Comparison of ENCODE assay signal across 18 cellular contexts in the genomic region with DNA sequence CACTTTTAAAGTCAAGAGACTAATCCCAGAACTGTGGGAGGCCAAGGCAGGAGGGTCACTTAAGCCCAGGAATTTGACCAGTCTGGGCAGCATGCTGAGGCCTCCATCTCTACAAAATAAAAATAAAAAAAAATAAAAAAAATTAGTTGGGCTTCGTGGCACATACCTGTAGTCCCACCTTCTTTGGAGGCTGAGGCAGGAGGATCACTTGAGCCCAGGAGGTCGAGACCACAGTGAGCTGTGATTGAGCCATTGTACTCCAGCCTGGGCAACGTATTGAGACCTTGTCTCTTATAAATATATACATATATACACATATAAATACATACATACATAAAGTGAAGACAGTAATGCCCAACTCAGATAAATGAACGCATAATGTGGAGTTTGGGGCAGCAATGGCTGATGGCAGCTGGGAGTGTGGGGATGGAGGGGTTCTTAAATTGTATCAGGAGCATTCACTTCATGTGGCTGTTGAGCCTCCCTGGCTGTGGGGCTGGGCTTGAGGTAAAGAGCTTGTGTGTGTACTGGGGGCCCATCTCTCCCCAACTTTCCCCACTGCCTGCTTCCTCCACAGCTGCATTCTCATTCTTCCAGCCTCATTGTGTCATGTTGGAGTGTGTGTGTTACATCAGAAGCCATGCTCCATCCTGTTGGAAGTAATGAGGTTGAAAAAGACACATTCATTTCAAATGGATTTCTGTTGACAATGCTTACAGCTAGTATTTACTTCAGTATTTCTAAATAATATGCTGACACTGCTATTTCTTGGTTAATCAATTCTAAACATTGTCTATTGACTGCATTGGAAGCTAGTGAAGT.
DNase-seq lines count a peak whose midpoint lies in the region; ATAC-seq, FAIRE-seq and TF ChIP-seq lines count a peak whose summit lies in the region.
"Had no signal": no experiment of that assay in that cellular context is flagged by ENCODE, and none has a peak within 500 bp of the region (broad histone marks: within the 10 kb centered on the region; RNA-seq: fewer than 3 reads in every experiment).

No MANE protein-coding gene starts in this region.

- H3K9me3 Mint-ChIP-seq in H9 = peaks cover 11 to 13% of the 10 kb centered on the region in 2 experiments
- peaks cover 14% of the 10 kb centered on the region for H3K9me3 Mint-ChIP-seq in osteocyte (ENCODE audit: unreplicated experiment)
- H3K9me3 Mint-ChIP-seq in neural progenitor cell = peaks cover 19% of the 10 kb centered on the region

- H2BK20ac ChIP-seq in H9 (ENCODE audit: low read depth, low read length, poor library complexity, severe bottlenecking) = no peak overlapping the region

- no peak for TF ChIP-seq RAD21 in A549 (conservative IDR thresholded peaks at IDR 0.05 in 1 of 2, IDR thresholded peaks at IDR 0.05 in 1 of 2)

- no peak overlapping the region for H3K9ac ChIP-seq in H9 (ENCODE audit: extremely low read depth, insufficient read length, low read length)
- no peak overlapping the region for H3K9ac ChIP-seq in neural progenitor cell
- H3K9ac ChIP-seq: GM23248 had no signal

- no peak overlapping the region for H2BK5ac ChIP-seq in H9 (ENCODE audit: insufficient read length, low read length)

- H3K4me3 Mint-ChIP-seq in H9 (no peak overlapping the region), osteocyte (ENCODE audit: unreplicated experiment) (no peak overlapping the region), neural progenitor cell (no peak overlapping the region)
- H3K4me3 Mint-ChIP-seq: CD4-positive, CD25-positive, alpha-beta regulatory T cell had no signal

- TF ChIP-seq EP300 in A549 (IDR thresholded peaks at IDR 0.05) = no peak

- no peaks in the 10 kb centered on the region for H3K79me2 ChIP-seq in H9 (ENCODE audit: insufficient read depth, low read length)
- no peaks in the 10 kb centered on the region for H3K79me2 ChIP-seq in neural progenitor cell (ENCODE audit: low read depth)

- H2AFZ ChIP-seq in H9 (ENCODE audit: low read length) = no peak overlapping the region
- H2AFZ ChIP-seq in neural progenitor cell (replicated peaks) = no peak overlapping the region
- H2AFZ ChIP-seq: GM23248 had no signal

- no peak overlapping the region for H2BK12ac ChIP-seq in H9 (ENCODE audit: insufficient read length, low read depth, low read length)

- H2BK15ac ChIP-seq in H9 (ENCODE audit: low read depth, low read length) = no peak overlapping the region

- no peak overlapping the region for H3K4me2 ChIP-seq in A549
- no peak overlapping the region for H3K4me2 ChIP-seq in H9 (ENCODE audit: insufficient read depth, insufficient read length, low read length)
- H3K4me2 ChIP-seq in neural progenitor cell = no peak overlapping the region

- H4K8ac ChIP-seq in H9 (replicated peaks; ENCODE audit: insufficient read length, low read depth, low read length) = no peak overlapping the region

- no peaks in the 10 kb centered on the region for H3K4me1 ChIP-seq in A549
- H3K4me1 ChIP-seq in H9 (ENCODE audit: insufficient read depth, low read length) = no peaks in the 10 kb centered on the region; the same call in 1 of the 2 replicates
- H3K4me1 ChIP-seq in neural progenitor cell = no peaks in the 10 kb centered on the region

- no peak for TF ChIP-seq POLR2A in A549 (IDR thresholded peaks at IDR 0.05; ENCODE audit: low read length)

- POLR2A ChIA-PET in A549 (lab: Yijun Ruan, JAX) = no interaction called here

- H2AK5ac ChIP-seq in H9 (ENCODE audit: insufficient read length, low read length) = no peak overlapping the region

- 17% methylated on average over 4 of the region's 4 CpGs for WGBS in A549 (ENCODE audit: missing lambda C conversion rate)
- no CpG with 5 or more reads among the region's 4 CpGs for WGBS in H9 (ENCODE audit: extremely low coverage, insufficient read length, low lambda C conversion rate)

- no peak overlapping the region for H4K5ac ChIP-seq in H9 (ENCODE audit: insufficient read length, low read depth, low read length)

- no peaks in the 10 kb centered on the region for H3F3A ChIP-seq in neural progenitor cell (ENCODE audit: low read depth)

- H3K27ac Mint-ChIP-seq in H9 (no peak overlapping the region), osteocyte (ENCODE audit: unreplicated experiment) (no peak overlapping the region), neural progenitor cell (no peak overlapping the region)
- H3K27ac Mint-ChIP-seq: CD4-positive, CD25-positive, alpha-beta regulatory T cell had no signal

- no peaks in the 10 kb centered on the region for H3K79me1 ChIP-seq in H9 (ENCODE audit: insufficient read depth, low read depth, low read length, poor library complexity, severe bottlenecking)

- H3K36me3 ChIP-seq in neural progenitor cell = no peaks in the 10 kb centered on the region

- H3K27me3 ChIP-seq in H9 (ENCODE audit: insufficient read depth, low read length) = no peaks in the 10 kb centered on the region
- no peaks in the 10 kb centered on the region for H3K27me3 ChIP-seq in neural progenitor cell

- CTCF ChIA-PET in A549 (lab: Yijun Ruan, JAX) = no interaction called here

- H3K56ac ChIP-seq in H9 (ENCODE audit: insufficient read length, low read depth, low read length) = no peak overlapping the region

- no peak for TF ChIP-seq CTCF in A549 (IDR thresholded peaks at IDR 0.05)
- TF ChIP-seq CTCF in H9 (conservative IDR thresholded peaks at IDR 0.05) = no peak
- TF ChIP-seq CTCF in coronary artery (IDR thresholded peaks at IDR 0.05) = no peak
- TF ChIP-seq CTCF in osteocyte (IDR thresholded peaks at IDR 0.05) = no peak
- TF ChIP-seq CTCF in neural progenitor cell (IDR thresholded peaks at IDR 0.05) = no peak

- H3K4me1 Mint-ChIP-seq in H9 (peaks cover 11 to 16% of the 10 kb centered on the region in 2 experiments), osteocyte (ENCODE audit: unreplicated experiment) (peaks cover 1% of the 10 kb centered on the region), neural progenitor cell (peaks cover 15% of the 10 kb centered on the region)
- H3K4me1 Mint-ChIP-seq: CD4-positive, CD25-positive, alpha-beta regulatory T cell had no signal

- H3K23me2 ChIP-seq in H9 (ENCODE audit: insufficient read length, low read depth, low read length, poor library complexity, severe bottlenecking) = no peaks in the 10 kb centered on the region

- H3K4ac ChIP-seq in H9 (ENCODE audit: low read depth, low read length) = no peak overlapping the region

- H3K9me3 ChIP-seq in A549 = no peaks in the 10 kb centered on the region
- no peaks in the 10 kb centered on the region for H3K9me3 ChIP-seq in H9 (ENCODE audit: control insufficient read depth, low read depth, low read length)
- H3K9me3 ChIP-seq in neural progenitor cell (ENCODE audit: low read depth) = no peaks in the 10 kb centered on the region

- H3K23ac ChIP-seq in H9 (ENCODE audit: insufficient read length, low read depth, low read length) = no peak overlapping the region

- DNase-seq in A549 (ENCODE audit: low read depth in 1 of 2, low spot score in 1 of 2) (no peak), H9 (peak; percentile 3), coronary artery (ENCODE audit: low spot score) (peak; percentile 49), osteocyte (ENCODE audit: extremely low spot score, unreplicated experiment) (peak; percentile 60), cortex of kidney (lab: John Stamatoyannopoulos, UW) (no peak), SIG-M5 (lab: John Stamatoyannopoulos, UW) (no peak), COR-L47 (lab: John Stamatoyannopoulos, UW) (no peak), neural progenitor cell (ENCODE audit: low spot score) (no peak)
- DNase-seq: AML-193; Calu3; CD4-positive, CD25-positive, alpha-beta regulatory T cell; DMS79; GM23248; NCI-H1436 treated with DMSO at 0.1 percent for 48 hours; NCI-H2081; NCI-H524 had no signal

- no peak overlapping the region for H3K18ac ChIP-seq in H9 (ENCODE audit: insufficient read length, low read depth, low read length)

- H3K36me3 Mint-ChIP-seq in H9 (ENCODE audit: insufficient read depth in 1 of 3, low read depth in 3 of 3) (peaks cover 5 to 13% (median 7%) of the 10 kb centered on the region in 3 experiments), osteocyte (ENCODE audit: unreplicated experiment) (no peaks in the 10 kb centered on the region), neural progenitor cell (peaks cover 5% of the 10 kb centered on the region)
- H3K36me3 Mint-ChIP-seq: CD4-positive, CD25-positive, alpha-beta regulatory T cell had no signal

- H4K20me1 ChIP-seq in H9 (ENCODE audit: control insufficient read depth, insufficient read depth, insufficient read length) (no peaks in the 10 kb centered on the region), neural progenitor cell (ENCODE audit: low read depth) (no peaks in the 10 kb centered on the region)

- no peak overlapping the region for H4K91ac ChIP-seq in H9 (ENCODE audit: insufficient read length, low read depth, low read length)

- no peak overlapping the region for H3K4me3 ChIP-seq in A549
- no peak overlapping the region for H3K4me3 ChIP-seq in coronary artery
- no peak overlapping the region for H3K4me3 ChIP-seq in neural progenitor cell
- H3K4me3 ChIP-seq: GM23248 had no signal

- H3K27ac ChIP-seq in A549 (no peak overlapping the region), H9 (ENCODE audit: insufficient read length, low read depth, low read length) (no peak overlapping the region), coronary artery (no peak overlapping the region), neural progenitor cell (no peak overlapping the region)
- H3K27ac ChIP-seq: GM23248 had no signal

- H3K27me3 Mint-ChIP-seq in H9 (ENCODE audit: low read depth) = peaks cover 4% of the 10 kb centered on the region
- H3K27me3 Mint-ChIP-seq in osteocyte (ENCODE audit: unreplicated experiment) = no peaks in the 10 kb centered on the region
- peaks cover 25% of the 10 kb centered on the region for H3K27me3 Mint-ChIP-seq in neural progenitor cell (ENCODE audit: insufficient read depth, low read depth)

- no peak overlapping the region for H3K14ac ChIP-seq in H9 (ENCODE audit: insufficient read depth, low read length)

- FAIRE-seq in A549 (lab: Jason Lieb, UNC) = no peak
- FAIRE-seq: G401.6, GM19239 had no signal

- no peak for ATAC-seq in A549

- H2BK120ac ChIP-seq in H9 (ENCODE audit: low read depth, low read length, poor library complexity, severe bottlenecking) = no peak overlapping the region

- no peak overlapping the region for H3T11ph ChIP-seq in H9 (ENCODE audit: low read length)

TF ChIP-seq in A549, 52 proteins besides CTCF, POLR2A, EP300 and RAD21:
- TF ChIP-seq FOXS1 (CRISPR knock-in tag; IDR thresholded peaks at IDR 0.05) = no peak
- no peak for TF ChIP-seq ESRRA (IDR thresholded peaks at IDR 0.05; ENCODE audit: borderline replicate concordance, low read length)
- TF ChIP-seq HDAC2 (IDR thresholded peaks at IDR 0.05) = no peak
- TF ChIP-seq MAFK (IDR thresholded peaks at IDR 0.05; ENCODE audit: partially characterized antibody) = peak; percentile 98
- TF ChIP-seq, protein P1, sequence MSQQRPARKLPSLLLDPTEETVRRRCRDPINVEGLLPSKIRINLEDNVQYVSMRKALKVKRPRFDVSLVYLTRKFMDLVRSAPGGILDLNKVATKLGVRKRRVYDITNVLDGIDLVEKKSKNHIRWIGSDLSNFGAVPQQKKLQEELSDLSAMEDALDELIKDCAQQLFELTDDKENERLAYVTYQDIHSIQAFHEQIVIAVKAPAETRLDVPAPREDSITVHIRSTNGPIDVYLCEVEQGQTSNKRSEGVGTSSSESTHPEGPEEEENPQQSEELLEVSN (IDR thresholded peaks at IDR 0.05; ENCODE audit: borderline replicate concordance, low read depth) = no peak

Comparison
In these comparisons a context has a peak if more than half of its experiments do, and no peak if none do; other contexts are left out.
1. DNase-seq: peak in H9 (single experiment), coronary artery (single experiment) and osteocyte (single experiment); none in A549 (0 of 2), cortex of kidney (single experiment), SIG-M5 (single experiment), COR-L47 (single experiment) and neural progenitor cell (single experiment).